In genomic region chr11:67349927-67350465, GRCh38 we compare ENCODE assay signal across 19 cellular contexts. TPM values are rescaled to one million over a fixed set of nuclear protein-coding genes. Genes with fewer than 3 reads are reported as not detected.
DNase-seq lines count a peak whose midpoint lies in the region; ATAC-seq and TF ChIP-seq lines count a peak whose summit lies in the region.
"Had no signal": no experiment of that assay in that cellular context is flagged by ENCODE, and none has a peak within 500 bp of the region (broad histone marks: within the 10 kb centered on the region; RNA-seq: fewer than 3 reads in every experiment).

No MANE protein-coding gene starts in this region.

- TF ChIP-seq CTCF in 22Rv1 (IDR thresholded peaks at IDR 0.05) (no peak), Panc1 (IDR thresholded peaks at IDR 0.05) (no peak), endothelial cell (IDR thresholded peaks at IDR 0.05; ENCODE audit: unreplicated experiment) (no peak), heart right ventricle (IDR thresholded peaks at IDR 0.05) (no peak)

- H3K9me3 ChIP-seq in CD8-positive, alpha-beta memory T cell (ENCODE audit: low read length), result no peaks in the 10 kb centered on the region
- H3K9me3 ChIP-seq in Panc1 (ENCODE audit: control insufficient read depth, insufficient read depth, low read depth, low read length) (no peaks in the 10 kb centered on the region), heart right ventricle (no peaks in the 10 kb centered on the region)
- H3K9me3 ChIP-seq: breast epithelium, psoas muscle, SJSA1 had no signal

- TSS peak; percentile 45 for BruUV-seq in Panc1 (replicated peaks; lab: Mats Ljungman, UMichigan)

- ATAC-seq in Panc1 (no peak), left colon (no peak), heart right ventricle (no peak)
- ATAC-seq: foreskin keratinocyte, psoas muscle had no signal

- no peaks in the 10 kb centered on the region for H3K9me3 Mint-ChIP-seq in CD8-positive, alpha-beta memory T cell
- H3K9me3 Mint-ChIP-seq in endothelial cell (ENCODE audit: unreplicated experiment), result no peaks in the 10 kb centered on the region
- H3K9me3 Mint-ChIP-seq: T-helper 2 cell treated with Interferon-gamma antibody and Interleukin-4, amounts not matched to agents 5 μg/mL and 100 μg/mL, for 36 hours had no signal

- no peak for DNase-seq in CD8-positive, alpha-beta memory T cell
- DNase-seq in Panc1 (ENCODE audit: low read depth, low spot score) (no peak), endothelial cell (ENCODE audit: low spot score) (no peak), left colon (no peak), heart right ventricle (no peak), AG20443 (ENCODE audit: low spot score) (no peak)
- DNase-seq in NK-92 treated with Interleukin-12 subunit alpha and Interleukin-12 subunit beta, amount 100 ng/mL, for 24 hours (lab: John Stamatoyannopoulos, UW), result no peak
- DNase-seq: dorsolateral prefrontal cortex, foreskin keratinocyte, GOT3, midbrain, NCI-H1105 treated with DMSO at 0.1 percent for 48 hours, NCI-H2081 treated with DMSO at 0.1 percent for 48 hours, NCI-H524 treated with DMSO at 0.1 percent for 48 hours, psoas muscle had no signal

- intact Hi-C loops in Panc1 (cut with micrococcal nuclease; ENCODE audit: unreplicated experiment), result loop anchor here (5.0 kb wide), 1 partner anchor 32 kb away; no protein-coding TSS in a partner anchor
- intact Hi-C loops in left colon (cut with DNase I, micrococcal nuclease), result loop anchor here in 1 of 2 donors (5.0 kb wide), 1 partner anchor 32 kb away; no protein-coding TSS in a partner anchor
- intact Hi-C loops in heart right ventricle (cut with DNase I), result loop anchor here in 4 of 10 donors (5.0 to 10.0 kb wide), 4 partner anchors 32 to 365 kb away; partner anchors contain the start of genes CDK2AP2 (in 2 of the 4), PITPNM1 (in 2 of the 4) and RPS6KB2 (in 1 of the 4)

- CTCF ChIA-PET in CD8-positive, alpha-beta memory T cell (lab: Charles Lee), result interaction anchor here (0.7 to 19.6 kb wide), 12 partner anchors 13 to 116 kb away, joined by 3 to 860 read pairs (median 8); partner anchors contain the start of genes ANKRD13D, CLCF1, PPP1CA and RAD9A
- CTCF ChIA-PET in Panc1 (lab: Charles Lee), result interaction anchor here (1.6 to 1.7 kb wide), 2 partner anchors 23 to 33 kb away, joined by 5 to 12 read pairs; no protein-coding TSS in a partner anchor

- peaks cover 33 to 71% (median 61%) of the 10 kb centered on the region in 3 donors for H3K4me1 Mint-ChIP-seq in CD8-positive, alpha-beta memory T cell
- peaks cover 71% of the 10 kb centered on the region for H3K4me1 Mint-ChIP-seq in endothelial cell (ENCODE audit: unreplicated experiment)

- H3K27me3 ChIP-seq in CD8-positive, alpha-beta memory T cell (ENCODE audit: insufficient read depth, low read length, poor library complexity, severe bottlenecking), result no peaks in the 10 kb centered on the region
- H3K27me3 ChIP-seq in Panc1 (ENCODE audit: control insufficient read depth, insufficient read depth, low read length) (no peaks in the 10 kb centered on the region), heart right ventricle (no peaks in the 10 kb centered on the region)
- H3K27me3 ChIP-seq: breast epithelium, dorsolateral prefrontal cortex, foreskin keratinocyte, SJSA1 had no signal

- H3K36me3 Mint-ChIP-seq in CD8-positive, alpha-beta memory T cell, result peaks cover 0 to 12% (median 2%) of the 10 kb centered on the region in 3 donors
- no peaks in the 10 kb centered on the region for H3K36me3 Mint-ChIP-seq in endothelial cell (ENCODE audit: low read depth, unreplicated experiment)

- WGBS in heart right ventricle, 2 donors, result 82 to 91% methylated on average over 4 of the region's 4 CpGs

- H3K27ac Mint-ChIP-seq in CD8-positive, alpha-beta memory T cell, result peak overlapping the region in 5 of 8 donors; percentile 6 to 86 (median 74)
- H3K27ac Mint-ChIP-seq in endothelial cell (ENCODE audit: unreplicated experiment), result peak overlapping the region; percentile 95
- H3K27ac Mint-ChIP-seq: T-helper 2 cell treated with Interferon-gamma antibody and Interleukin-4, amounts not matched to agents 5 μg/mL and 100 μg/mL, for 36 hours had no signal

- H3K4me1 ChIP-seq in CD8-positive, alpha-beta memory T cell (ENCODE audit: insufficient read depth, low read length), result peaks cover 54% of the 10 kb centered on the region
- H3K4me1 ChIP-seq in Panc1 (ENCODE audit: control insufficient read depth, insufficient read depth, low read length), result peaks cover 31% of the 10 kb centered on the region
- peaks cover 17 to 57% (median 42%) of the 10 kb centered on the region in 9 donors for H3K4me1 ChIP-seq in heart right ventricle

- H3K4me3 ChIP-seq in CD8-positive, alpha-beta memory T cell (ENCODE audit: low read length), result no peak overlapping the region
- H3K4me3 ChIP-seq in Panc1 (ENCODE audit: low read depth in 2 of 2, low read length in 2 of 2) (no peak overlapping the region), heart right ventricle (no peak overlapping the region)
- H3K4me3 ChIP-seq: breast epithelium, dorsolateral prefrontal cortex, psoas muscle, SJSA1 had no signal

- H3K27me3 Mint-ChIP-seq in CD8-positive, alpha-beta memory T cell, result no peaks in the 10 kb centered on the region
- peaks cover 3% of the 10 kb centered on the region for H3K27me3 Mint-ChIP-seq in endothelial cell (ENCODE audit: unreplicated experiment)

- H3K27ac ChIP-seq in 22Rv1 (peak overlapping the region; percentile 62), Panc1 (ENCODE audit: low read length) (no peak overlapping the region), heart right ventricle (peak overlapping the region in 1 of 10 donors; percentile 27)
- no peak overlapping the region for H3K27ac ChIP-seq in CD8-positive, alpha-beta memory T cell (ENCODE audit: low read depth, low read length)
- H3K27ac ChIP-seq: foreskin keratinocyte, psoas muscle, SJSA1 had no signal

- H3K4me3 Mint-ChIP-seq in CD8-positive, alpha-beta memory T cell, result no peak overlapping the region
- H3K4me3 Mint-ChIP-seq in endothelial cell (ENCODE audit: unreplicated experiment), result peak overlapping the region; percentile 43
- H3K4me3 Mint-ChIP-seq: T-helper 2 cell treated with Interferon-gamma antibody and Interleukin-4, amounts not matched to agents 5 μg/mL and 100 μg/mL, for 36 hours had no signal

- no peaks in the 10 kb centered on the region for H3K36me3 ChIP-seq in CD8-positive, alpha-beta memory T cell (ENCODE audit: insufficient read depth, low read length)
- H3K36me3 ChIP-seq in Panc1 (ENCODE audit: control insufficient read depth, insufficient read depth, low read length), result no peaks in the 10 kb centered on the region
- peaks cover 0 to 5% (median 0%) of the 10 kb centered on the region in 9 donors for H3K36me3 ChIP-seq in heart right ventricle
- H3K36me3 ChIP-seq: breast epithelium had no signal

- in situ Hi-C loops in Panc1 (cut with HindIII; ENCODE audit: low pct_unique_long_range_greater_than_20kb, low sequenced_read_pairs), result no loop called here

- POLR2A ChIA-PET in CD8-positive, alpha-beta memory T cell (lab: Charles Lee), result interaction anchor here (1.8 kb wide), 1 partner anchor 42 kb away, joined by 7 read pairs; the partner anchor contains the start of gene RAD9A
- POLR2A ChIA-PET in Panc1 (lab: Charles Lee), result no interaction called here

RNA-seq across cellular contexts. Expression of gene POLD4, which starts 3.4 kb away (rescaled TPM):
- 10 to 100 TPM; 32.3 to 37.8 TPM for total RNA-seq in CD8-positive, alpha-beta memory T cell
- polyA plus RNA-seq in CD8-positive, alpha-beta memory T cell, result 91.2 TPM
- total RNA-seq in Panc1 (2021; ENCODE audit: unreplicated experiment) (78.7 TPM), endothelial cell (ENCODE audit: unreplicated experiment) (92.1 TPM), left colon (100 to 1,000 TPM; 237 to 262 TPM), heart right ventricle (10 to 100 TPM; 30.4 to 80.1 (median 39.6) TPM)
- polyA plus RNA-seq in Panc1 (2012; ENCODE audit: insufficient read length), result 119 TPM
- polyA plus RNA-seq in heart right ventricle, result 100 to 1,000 TPM in 1 of 2 donors, 10 to 100 TPM in 1; 66.6 to 214 TPM

RNA-seq across cellular contexts. Expression of gene CLCF1, which starts 23.4 kb away (rescaled TPM):
- 1 to 10 TPM; 3.5 to 4.2 TPM for total RNA-seq in CD8-positive, alpha-beta memory T cell
- 4.6 TPM for polyA plus RNA-seq in CD8-positive, alpha-beta memory T cell
- total RNA-seq in Panc1 (2021; ENCODE audit: unreplicated experiment) (9.3 TPM), endothelial cell (ENCODE audit: unreplicated experiment) (12.6 TPM), left colon (1 to 10 TPM; 2.2 to 2.4 TPM), heart right ventricle (1 to 10 TPM in 6 of 10 donors, under 1 TPM in 4; 0.31 to 2.2 (median 1.0) TPM)
- 9.0 TPM for polyA plus RNA-seq in Panc1 (2012; ENCODE audit: insufficient read length)
- polyA plus RNA-seq in heart right ventricle, result 10 to 100 TPM in 1 of 2 donors, 1 to 10 TPM in 1; 2.6 to 12.3 TPM

RNA-seq across cellular contexts. Expression of gene RAD9A, which starts 41.8 kb away (rescaled TPM):
- 10 to 100 TPM; 36.8 to 38.8 TPM for total RNA-seq in CD8-positive, alpha-beta memory T cell
- 9.4 TPM for polyA plus RNA-seq in CD8-positive, alpha-beta memory T cell
- total RNA-seq in Panc1 (2021; ENCODE audit: unreplicated experiment) (33.1 TPM), endothelial cell (ENCODE audit: unreplicated experiment) (18.4 TPM), left colon (10 to 100 TPM; 27.4 to 40.6 TPM), heart right ventricle (10 to 100 TPM in 1 of 10 donors, 1 to 10 TPM in 9; 4.8 to 13.8 (median 6.4) TPM)
- 24.4 TPM for polyA plus RNA-seq in Panc1 (2012; ENCODE audit: insufficient read length)
- polyA plus RNA-seq in heart right ventricle, result 10 to 100 TPM in 1 of 2 donors, 1 to 10 TPM in 1; 9.9 to 15.0 TPM

RNA-seq across cellular contexts. Expression of gene SSH3, which starts 46.7 kb away (rescaled TPM):
- 10 to 100 TPM in 1 of 2 experiments, 1 to 10 TPM in 1; 8.4 to 10.6 TPM for total RNA-seq in CD8-positive, alpha-beta memory T cell
- 3.5 TPM for polyA plus RNA-seq in CD8-positive, alpha-beta memory T cell
- 79.8 TPM for total RNA-seq in Panc1 (2021; ENCODE audit: unreplicated experiment)
- 82.6 TPM for polyA plus RNA-seq in Panc1 (2012; ENCODE audit: insufficient read length)
- 7.3 TPM for total RNA-seq in endothelial cell (ENCODE audit: unreplicated experiment)
- total RNA-seq in left colon, result 10 to 100 TPM; 74.9 to 79.3 TPM
- total RNA-seq in heart right ventricle, result 10 to 100 TPM; 11.9 to 21.2 (median 15.6) TPM
- 10 to 100 TPM in 1 of 2 donors, 1 to 10 TPM in 1; 7.8 to 15.5 TPM for polyA plus RNA-seq in heart right ventricle

RNA-seq across cellular contexts. Expression of gene PPP1CA, which starts 51.7 kb away (rescaled TPM):
- total RNA-seq in CD8-positive, alpha-beta memory T cell, result 100 to 1,000 TPM; 338 to 357 TPM
- polyA plus RNA-seq in CD8-positive, alpha-beta memory T cell, result 564 TPM
- total RNA-seq in Panc1 (2021; ENCODE audit: unreplicated experiment), result 361 TPM
- polyA plus RNA-seq in Panc1 (2012; ENCODE audit: insufficient read length), result 412 TPM
- 249 TPM for total RNA-seq in endothelial cell (ENCODE audit: unreplicated experiment)
- total RNA-seq in left colon, result 100 to 1,000 TPM; 214 to 243 TPM
- 100 to 1,000 TPM in 7 of 10 donors, 10 to 100 TPM in 3; 92.0 to 143 (median 103) TPM for total RNA-seq in heart right ventricle
- 100 to 1,000 TPM in 1 of 2 donors, 10 to 100 TPM in 1; 80.2 to 186 TPM for polyA plus RNA-seq in heart right ventricle
